Comparison of ENCODE assay signal across 8 cellular contexts in the genomic region with DNA sequence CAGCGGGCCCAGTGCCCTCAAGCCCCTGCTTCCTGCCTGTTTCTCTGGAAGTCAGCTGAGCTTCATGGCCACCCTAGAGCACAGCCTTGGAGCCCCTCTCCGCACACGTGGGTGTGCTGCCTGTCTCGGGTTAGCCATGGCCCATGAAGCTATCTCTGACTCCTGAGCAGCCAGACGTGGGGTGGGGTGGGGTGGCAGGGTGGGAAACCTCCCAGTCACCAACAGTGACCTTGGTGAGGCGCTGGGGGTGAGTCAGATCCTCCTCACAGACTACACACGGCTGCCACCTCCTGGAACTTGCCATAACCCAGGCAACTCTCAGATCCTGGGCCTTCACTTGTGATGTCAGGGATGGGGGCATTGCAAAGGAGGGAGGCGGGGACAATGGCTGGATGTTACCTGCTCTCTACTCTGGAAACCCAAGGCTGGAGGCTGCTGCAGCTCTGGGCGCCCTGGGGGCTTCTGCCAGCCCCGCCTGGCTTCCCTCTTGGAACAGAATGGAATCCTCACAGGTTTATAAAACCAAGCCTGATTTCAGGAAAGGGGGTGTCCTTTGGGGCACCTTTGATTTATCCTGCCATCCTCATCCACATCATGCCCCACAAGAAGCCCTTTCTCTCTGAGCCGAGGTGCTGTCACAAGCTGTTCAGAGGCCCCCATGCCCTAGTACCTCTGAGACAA.
A peak's percentile ranks its signal among the peaks of the same experiment; 100 is the strongest.
DNase-seq lines count a peak whose midpoint lies in the region; ATAC-seq and TF ChIP-seq lines count a peak whose summit lies in the region.

No MANE protein-coding gene starts in this region.

- peaks cover 12% of the 10 kb centered on the region for H3K27me3 Mint-ChIP-seq in progenitor cell of endocrine pancreas

- TF ChIP-seq CTCF in fibroblast of villous mesenchyme (IDR thresholded peaks at IDR 0.05; ENCODE audit: insufficient read depth, low read depth, low read length) (peak; percentile 71), progenitor cell of endocrine pancreas (IDR thresholded peaks at IDR 0.05; ENCODE audit: unreplicated experiment) (peak; percentile 57)

- CTCF ChIA-PET in HEK293T (lab: Yijun Ruan, JAX), result interaction anchor here (0.9 to 1.8 kb wide), 2 partner anchors 393 to 397 kb away, joined by 3 to 14 read pairs; no protein-coding TSS in a partner anchor

- POLR2A ChIA-PET in HEK293T (lab: Yijun Ruan, JAX), result interaction anchor here (1.2 kb wide), 1 partner anchor 380 kb away, joined by 3 read pairs; a partner anchor contains a TSS

- H3K4me3 Mint-ChIP-seq in progenitor cell of endocrine pancreas (ENCODE audit: low read depth), result no peak overlapping the region

- ATAC-seq in GM21576 (IDR thresholded peaks at IDR 0.05; ENCODE audit: unreplicated experiment) (no peak), GM21447 (IDR thresholded peaks at IDR 0.05; ENCODE audit: unreplicated experiment) (no peak), HG03442 (IDR thresholded peaks at IDR 0.05; ENCODE audit: unreplicated experiment) (no peak)

- H3K9me3 Mint-ChIP-seq in progenitor cell of endocrine pancreas (ENCODE audit: low read depth), result no peaks in the 10 kb centered on the region

- no peaks in the 10 kb centered on the region for H3K36me3 Mint-ChIP-seq in progenitor cell of endocrine pancreas (ENCODE audit: insufficient read depth)

- H3K4me1 Mint-ChIP-seq in progenitor cell of endocrine pancreas (ENCODE audit: low read depth), result peaks cover 4% of the 10 kb centered on the region

- H3K27ac Mint-ChIP-seq in progenitor cell of endocrine pancreas, result no peak overlapping the region

- no peak overlapping the region for H3K4me3 ChIP-seq in fibroblast of villous mesenchyme (ENCODE audit: low read depth, low read length)

- DNase-seq in D341Med (ENCODE audit: low spot score) (peak; percentile 49), HEK293T (ENCODE audit: extremely low spot score) (peak; percentile 52), SW480 (ENCODE audit: low spot score) (peak; percentile 72), fibroblast of villous mesenchyme (ENCODE audit: low read depth) (peak; percentile 81), progenitor cell of endocrine pancreas (ENCODE audit: low spot score, unreplicated experiment) (peak; percentile 37)

TF ChIP-seq in HEK293T, 16 proteins besides CTCF, POLR2A, EP300 and RAD21:
- TF ChIP-seq FOXM1 (IDR thresholded peaks at IDR 0.05; ENCODE audit: borderline replicate concordance), result no peak
